Comparison of ENCODE assay signal across 23 cellular contexts in the genomic region with DNA sequence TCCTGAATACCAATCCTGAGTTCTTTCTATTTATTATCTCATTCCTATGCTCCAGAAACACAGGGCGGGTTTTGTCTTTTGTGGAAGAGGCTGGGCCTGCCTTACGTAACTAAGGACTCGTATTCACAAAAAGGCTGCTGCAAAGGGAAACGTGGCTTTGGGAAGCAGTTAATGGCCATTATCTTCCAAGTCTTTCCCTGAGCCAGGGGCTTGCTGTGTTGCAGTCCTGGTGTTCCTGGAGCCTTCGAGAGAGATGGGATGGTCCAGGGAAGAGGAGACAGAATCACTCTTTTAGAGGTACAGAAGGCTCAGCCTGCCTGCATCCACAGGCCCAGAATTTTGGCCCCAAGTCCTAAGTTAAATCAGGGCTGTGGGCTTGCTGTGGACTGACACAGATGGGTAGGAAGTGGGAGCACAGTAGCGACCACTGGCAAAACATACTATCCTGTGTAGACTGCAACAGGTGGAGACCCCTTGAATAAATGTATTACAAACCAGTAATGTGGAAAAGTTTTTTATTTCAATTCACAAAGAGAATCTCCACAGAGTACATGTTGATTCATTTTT.
"Had no signal": no experiment of that assay in that cellular context is flagged by ENCODE, and none has a peak within 500 bp of the region (broad histone marks: within the 10 kb centered on the region; RNA-seq: fewer than 3 reads in every experiment).

No MANE protein-coding gene starts in this region.

- H3K9me2 ChIP-seq: SK-N-SH had no signal

- H3K4me1 Mint-ChIP-seq: T-cell had no signal

- H3K4me1 ChIP-seq: Peyer's patch had no signal

- H3K27ac Mint-ChIP-seq: T-cell had no signal

- H2AFZ ChIP-seq: PC-9 had no signal

- H3K36me3 ChIP-seq: MG63, Peyer's patch had no signal

- H3K9me3 ChIP-seq: MG63, Peyer's patch, SK-N-SH had no signal

- H3K4me2 ChIP-seq: PC-9 had no signal

- H3K27me3 ChIP-seq: MG63, Peyer's patch had no signal

- H3K4me3 ChIP-seq: MG63, PC-9, Peyer's patch had no signal

- ATAC-seq: HepG2, T-cell had no signal

- H3K36me3 Mint-ChIP-seq: T-cell had no signal

- H3K4me3 Mint-ChIP-seq: T-cell had no signal

- H3K27ac ChIP-seq: PC-9, Peyer's patch had no signal

- DNase-seq: Karpas-422, KG1, MG63, NCI-H1092, NCI-H1105 treated with DMSO at 0.1 percent for 48 hours, NCI-H1417 treated with DMSO at 0.1 percent for 48 hours, NCI-H146, NCI-H1694 treated with DMSO at 0.1 percent for 48 hours, NCI-H1930, NCI-H2081, NCI-H2107, NCI-H2227 treated with DMSO at 0.1 percent for 48 hours, NCI-H524, NCI-H526 treated with DMSO at 0.1 percent for 48 hours, NCI-H748 treated with DMSO at 0.1 percent for 48 hours, PC-9, Peyer's patch, Right ventricle myocardium superior, SIG-M5, SK-N-SH, SW 1271, T-cell had no signal

- FAIRE-seq: HepG2 had no signal

- H3K9ac ChIP-seq: SK-N-SH had no signal
